In genomic region chr16:86951831-86952598, GRCh38 we compare ENCODE assay signal across 13 cellular contexts.
DNase-seq lines count a peak whose midpoint lies in the region; ATAC-seq and TF ChIP-seq lines count a peak whose summit lies in the region.
"Had no signal": no experiment of that assay in that cellular context is flagged by ENCODE, and none has a peak within 500 bp of the region (broad histone marks: within the 10 kb centered on the region; RNA-seq: fewer than 3 reads in every experiment).

No MANE protein-coding gene starts in this region.

- H3K4me1 ChIP-seq in RWPE2 (ENCODE audit: insufficient read depth, poor library complexity, severe bottlenecking), result peaks cover 30% of the 10 kb centered on the region
- H3K4me1 ChIP-seq in gastrocnemius medialis, result no peaks in the 10 kb centered on the region
- H3K4me1 ChIP-seq in MM.1S (ENCODE audit: low read length), result no peaks in the 10 kb centered on the region
- H3K4me1 ChIP-seq: prostate gland had no signal

- no peaks in the 10 kb centered on the region for H3K27me3 ChIP-seq in RWPE2 (ENCODE audit: insufficient read depth, poor library complexity, severe bottlenecking)
- H3K27me3 ChIP-seq in gastrocnemius medialis, result peaks cover 0 to 4% (median 2%) of the 10 kb centered on the region in 3 donors
- no peaks in the 10 kb centered on the region for H3K27me3 ChIP-seq in MM.1S (replicated peaks; ENCODE audit: insufficient read depth, low read length)

- no peaks in the 10 kb centered on the region for H3K79me2 ChIP-seq in MM.1S (ENCODE audit: low read length)

- H3K9ac ChIP-seq in MM.1S (ENCODE audit: low read length), result no peak overlapping the region

- no peaks in the 10 kb centered on the region for H4K20me1 ChIP-seq in MM.1S (ENCODE audit: insufficient read depth, low read length)

- H3K4me3 ChIP-seq in RWPE2 (ENCODE audit: severe bottlenecking), result no peak overlapping the region
- no peak overlapping the region for H3K4me3 ChIP-seq in fibroblast of mammary gland (ENCODE audit: control insufficient read depth, low read depth, low read length)
- no peak overlapping the region for H3K4me3 ChIP-seq in gastrocnemius medialis
- no peak overlapping the region for H3K4me3 ChIP-seq in MM.1S (ENCODE audit: low read length)
- H3K4me3 ChIP-seq: prostate gland had no signal

- TF ChIP-seq POLR2A in gastrocnemius medialis (IDR thresholded peaks at IDR 0.05), result no peak

- DNase-seq in GM04504 (ENCODE audit: low read depth), result peak; percentile 86
- DNase-seq in RWPE2 (ENCODE audit: low spot score), result peak; percentile 88
- DNase-seq in fibroblast of mammary gland (ENCODE audit: low read depth), result peak; percentile 100
- DNase-seq in gastrocnemius medialis, result peak in 1 of 2 donors; percentile 50
- no peak for DNase-seq in MM.1S
- no peak for DNase-seq in NCI-H510A treated with DMSO at 0.1 percent for 48 hours (lab: John Stamatoyannopoulos, UW)
- DNase-seq in activated effector memory CD4-positive, alpha-beta T cell treated with anti-CD3 and anti-CD28 coated beads, Interleukin-2, amount 50 U/mL, for 16 hours, result no peak
- DNase-seq: activated CD4-positive, alpha-beta T cell treated with anti-CD3 and anti-CD28 coated beads for 4 hours; amygdala; NCI-H748 treated with DMSO at 0.1 percent for 48 hours had no signal

- H3F3A ChIP-seq in MM.1S (ENCODE audit: insufficient read depth, low read length), result no peaks in the 10 kb centered on the region

- no peaks in the 10 kb centered on the region for H3K36me3 ChIP-seq in RWPE2 (ENCODE audit: low read depth)
- no peaks in the 10 kb centered on the region for H3K36me3 ChIP-seq in gastrocnemius medialis
- H3K36me3 ChIP-seq in MM.1S (replicated peaks; ENCODE audit: insufficient read depth, low read length), result no peaks in the 10 kb centered on the region
- H3K36me3 ChIP-seq: prostate gland had no signal

- H3K4me2 ChIP-seq in MM.1S (ENCODE audit: low read depth, low read length), result no peak overlapping the region

- H2AFZ ChIP-seq in MM.1S (ENCODE audit: low read length), result no peak overlapping the region

- in situ Hi-C loops in gastrocnemius medialis (cut with MboI; ENCODE audit: low sequenced_read_pairs in 4 of 4), result no loop called here

- no peaks in the 10 kb centered on the region for H3K9me2 ChIP-seq in MM.1S (replicated peaks; ENCODE audit: insufficient read depth, low read length)

- ATAC-seq in RWPE2 (ENCODE audit: low read depth) (peak; percentile 85), gastrocnemius medialis (peak; percentile 60 to 67), GM21723 (IDR thresholded peaks at IDR 0.05; ENCODE audit: unreplicated experiment) (no peak)

- TF ChIP-seq CTCF in RWPE2 (IDR thresholded peaks at IDR 0.05; ENCODE audit: poor library complexity, severe bottlenecking) (no peak), fibroblast of mammary gland (conservative IDR thresholded peaks at IDR 0.05; ENCODE audit: control insufficient read depth, insufficient read depth, low read depth, low read length) (no peak), gastrocnemius medialis (IDR thresholded peaks at IDR 0.05 in 4 of 5, conservative IDR thresholded peaks at IDR 0.05 in 1 of 5) (no peak), MM.1S (IDR thresholded peaks at IDR 0.05; ENCODE audit: low read length) (no peak)

- H3K27ac ChIP-seq in RWPE2 (ENCODE audit: poor library complexity, severe bottlenecking), result peak overlapping the region; percentile 94
- no peak overlapping the region for H3K27ac ChIP-seq in gastrocnemius medialis
- H3K27ac ChIP-seq in MM.1S (ENCODE audit: low read length), result no peak overlapping the region
- H3K27ac ChIP-seq: HL-60, prostate gland had no signal

- intact Hi-C loops in gastrocnemius medialis (cut with DNase I; ENCODE audit: low total_unique reads), result no loop called here

- H3K9me3 ChIP-seq in RWPE2 (ENCODE audit: severe bottlenecking) (no peaks in the 10 kb centered on the region), gastrocnemius medialis (no peaks in the 10 kb centered on the region), MM.1S (replicated peaks; ENCODE audit: insufficient read depth, low read length) (no peaks in the 10 kb centered on the region)
- H3K9me3 ChIP-seq: prostate gland had no signal

Comparison
In these comparisons a context has a peak if more than half of its experiments do, and no peak if none do; other contexts are left out.
1. DNase-seq: peak in GM04504 (single experiment), RWPE2 (single experiment) and fibroblast of mammary gland (single experiment); none in MM.1S (single experiment), NCI-H510A treated with DMSO at 0.1 percent for 48 hours (single experiment) and activated effector memory CD4-positive, alpha-beta T cell treated with anti-CD3 and anti-CD28 coated beads, Interleukin-2, amount 50 U/mL, for 16 hours (single experiment).